20 cellular contexts compared by ENCODE assay signal in genomic region chr6:19712998-19713397, GRCh38.
DNase-seq lines count a peak whose midpoint lies in the region; ATAC-seq, FAIRE-seq and TF ChIP-seq lines count a peak whose summit lies in the region.
"Had no signal": no experiment of that assay in that cellular context is flagged by ENCODE, and none has a peak within 500 bp of the region (broad histone marks: within the 10 kb centered on the region; RNA-seq: fewer than 3 reads in every experiment).

No MANE protein-coding gene starts in this region.

- H2AK9ac ChIP-seq in IMR-90 (replicated peaks; ENCODE audit: low read depth, low read length, poor library complexity), result no peak overlapping the region

- H3K14ac ChIP-seq in IMR-90 (replicated peaks; ENCODE audit: low read depth, low read length), result no peak overlapping the region

- TF ChIP-seq POLR2A in A549 (IDR thresholded peaks at IDR 0.05; ENCODE audit: low read length) (no peak), IMR-90 (IDR thresholded peaks at IDR 0.05; ENCODE audit: low read depth, low read length) (no peak)

- H4K5ac ChIP-seq in IMR-90 (ENCODE audit: low read depth, low read length), result no peak overlapping the region

- no peak overlapping the region for H2BK15ac ChIP-seq in IMR-90 (ENCODE audit: low read depth, low read length)

- CTCF ChIA-PET in A549 (lab: Yijun Ruan, JAX) (no interaction called here), IMR-90 (lab: Yijun Ruan, JAX) (no interaction called here)

- H3K27me3 ChIP-seq in IMR-90 (ENCODE audit: control insufficient read depth, insufficient read depth, low read length), result no peaks in the 10 kb centered on the region
- no peaks in the 10 kb centered on the region for H3K27me3 ChIP-seq in tibial artery
- H3K27me3 ChIP-seq: BLaER1 treated with 17β-estradiol and CSF1 and Interleukin-3, amounts not matched to agents 10 nM and 100 nM had no signal

- H3K36me3 ChIP-seq in IMR-90 (ENCODE audit: control insufficient read depth, insufficient read depth, low read length) (no peaks in the 10 kb centered on the region), tibial artery (no peaks in the 10 kb centered on the region)
- H3K36me3 ChIP-seq: BLaER1 treated with 17β-estradiol and CSF1 and Interleukin-3, amounts not matched to agents 10 nM and 100 nM had no signal

- H3K9me3 ChIP-seq in A549 (no peaks in the 10 kb centered on the region), IMR-90 (ENCODE audit: control insufficient read depth, insufficient read depth, low read length) (no peaks in the 10 kb centered on the region), tibial artery (no peaks in the 10 kb centered on the region)
- H3K9me3 ChIP-seq: BLaER1 treated with 17β-estradiol and CSF1 and Interleukin-3, amounts not matched to agents 10 nM and 100 nM; Caco-2 had no signal

- ATAC-seq in A549 (no peak), IMR-90 (ENCODE audit: low read depth) (no peak), HG03521 (IDR thresholded peaks at IDR 0.05; ENCODE audit: unreplicated experiment) (no peak)
- ATAC-seq: CD8-positive, alpha-beta T cell had no signal

- no peaks in the 10 kb centered on the region for H4K20me1 ChIP-seq in IMR-90 (ENCODE audit: insufficient read depth, low read length)
- H4K20me1 ChIP-seq: BLaER1 treated with 17β-estradiol and CSF1 and Interleukin-3, amounts not matched to agents 10 nM and 100 nM had no signal

- no peak overlapping the region for H4K91ac ChIP-seq in IMR-90 (ENCODE audit: insufficient read depth, low read depth, low read length)

- no peak overlapping the region for H2AFZ ChIP-seq in IMR-90 (replicated peaks; ENCODE audit: low read length, poor library complexity)

- 83% methylated on average over 1 of the region's 1 CpG for WGBS in A549 (ENCODE audit: missing lambda C conversion rate)
- no CpG with 5 or more reads among the region's 1 CpG for WGBS in IMR-90 (ENCODE audit: extremely low coverage in 2 of 2, insufficient read length in 1 of 2), 2 experiments

- no peak overlapping the region for H4K8ac ChIP-seq in IMR-90 (ENCODE audit: low read depth in 2 of 2, low read length in 2 of 2)

- no peak overlapping the region for H3K27ac ChIP-seq in A549
- no peak overlapping the region for H3K27ac ChIP-seq in IMR-90 (ENCODE audit: insufficient read depth, low read length)
- H3K27ac ChIP-seq in tibial artery, result peak overlapping the region; percentile 68 to 80
- H3K27ac ChIP-seq: BLaER1 treated with 17β-estradiol and CSF1 and Interleukin-3, amounts not matched to agents 10 nM and 100 nM; C4-2B had no signal

- H3K9me1 ChIP-seq in IMR-90 (ENCODE audit: insufficient read depth, low read length), result no peaks in the 10 kb centered on the region

- no TSS peak for BruUV-seq in IMR-90 (replicated peaks; lab: Mats Ljungman, UMichigan)

- dilution Hi-C loops in IMR-90 (cut with HindIII; ENCODE audit: low sequenced_read_pairs, unreplicated experiment), result no loop called here

- intact Hi-C loops in IMR-90 (cut with micrococcal nuclease) (no loop called here), tibial artery (cut with DNase I; ENCODE audit: low total_unique reads) (no loop called here)

- H3K4me2 ChIP-seq in A549 (no peak overlapping the region), IMR-90 (ENCODE audit: low read depth, low read length) (no peak overlapping the region)
- H3K4me2 ChIP-seq: BLaER1 treated with 17β-estradiol and CSF1 and Interleukin-3, amounts not matched to agents 10 nM and 100 nM had no signal

- POLR2A ChIA-PET in A549 (lab: Yijun Ruan, JAX) (no interaction called here), IMR-90 (lab: Charles Lee; ENCODE audit: unreplicated experiment) (no interaction called here)

- H2BK20ac ChIP-seq in IMR-90 (ENCODE audit: low read depth, low read length), result no peak overlapping the region

- H3K4me3 ChIP-seq in A549 (no peak overlapping the region), IMR-90 (ENCODE audit: insufficient read depth, low read depth, low read length) (no peak overlapping the region), tibial artery (no peak overlapping the region)
- H3K4me3 ChIP-seq: BLaER1 treated with 17β-estradiol and CSF1 and Interleukin-3, amounts not matched to agents 10 nM and 100 nM had no signal

- H3K18ac ChIP-seq in IMR-90 (ENCODE audit: low read depth, low read length), result no peak overlapping the region

- no peaks in the 10 kb centered on the region for H3K79me1 ChIP-seq in IMR-90 (ENCODE audit: low read depth in 1 of 2, low read length in 2 of 2)

- no peak overlapping the region for H3K4ac ChIP-seq in IMR-90 (ENCODE audit: low read depth, low read length)

- no peak for TF ChIP-seq RAD21 in A549 (conservative IDR thresholded peaks at IDR 0.05 in 1 of 2, IDR thresholded peaks at IDR 0.05 in 1 of 2)
- no peak for TF ChIP-seq RAD21 in IMR-90 (IDR thresholded peaks at IDR 0.05; ENCODE audit: low read length)

- no peak for TF ChIP-seq EP300 in A549 (IDR thresholded peaks at IDR 0.05)

- DNase-seq in A549 (ENCODE audit: low read depth in 1 of 2, low spot score in 1 of 2), result no peak
- no peak for DNase-seq in IMR-90
- DNase-seq in tibial artery, result no peak
- DNase-seq in NCI-H2107 treated with DMSO at 0.1 percent for 48 hours (lab: John Stamatoyannopoulos, UW; ENCODE audit: unreplicated experiment), result no peak
- DNase-seq: 8988T; AML-193; Caco-2; Calu3; CD4-positive, alpha-beta T cell; CD8-positive, alpha-beta T cell; DMS79 treated with DMSO at 0.1 percent for 48 hours; GF-D8 had no signal

- H3K4me1 ChIP-seq in A549, result peaks cover 20% of the 10 kb centered on the region; the same call in 2 of the 3 replicates
- no peaks in the 10 kb centered on the region for H3K4me1 ChIP-seq in IMR-90 (ENCODE audit: control insufficient read depth, insufficient read depth, low read length)
- H3K4me1 ChIP-seq in tibial artery, result peaks cover 0 to 37% (median 12%) of the 10 kb centered on the region in 4 donors
- H3K4me1 ChIP-seq: BLaER1 treated with 17β-estradiol and CSF1 and Interleukin-3, amounts not matched to agents 10 nM and 100 nM; Caco-2 had no signal

- no peak overlapping the region for H2BK120ac ChIP-seq in IMR-90 (ENCODE audit: low read depth, low read length)

- H3K9ac ChIP-seq in IMR-90 (ENCODE audit: low read depth, low read length), result no peak overlapping the region
- H3K9ac ChIP-seq: BLaER1 treated with 17β-estradiol and CSF1 and Interleukin-3, amounts not matched to agents 10 nM and 100 nM had no signal

- no peak for TF ChIP-seq CTCF in A549 (IDR thresholded peaks at IDR 0.05)
- TF ChIP-seq CTCF in IMR-90 (conservative IDR thresholded peaks at IDR 0.05; ENCODE audit: low read depth, low read length), result no peak
- TF ChIP-seq CTCF in tibial artery (IDR thresholded peaks at IDR 0.05), result no peak

- H3K23ac ChIP-seq in IMR-90 (ENCODE audit: low read depth, low read length), result no peak overlapping the region

- no peak overlapping the region for H2AK5ac ChIP-seq in IMR-90 (ENCODE audit: low read depth, low read length)

- in situ Hi-C loops in IMR-90 (cut with MboI; ENCODE audit: low sequenced_read_pairs), result no loop called here

- no peak overlapping the region for H3K56ac ChIP-seq in IMR-90 (ENCODE audit: extremely low read depth, insufficient read depth, low read length)

- no peak overlapping the region for H2BK5ac ChIP-seq in IMR-90 (ENCODE audit: low read depth, low read length, poor library complexity, severe bottlenecking)

- FAIRE-seq in A549 (lab: Jason Lieb, UNC), result no peak
- FAIRE-seq: A204.1, D721Med, G401.6, GM12891, GM19239 had no signal

TF ChIP-seq in A549, 52 proteins besides CTCF, POLR2A, EP300 and RAD21 (continues in another document):
- TF ChIP-seq MAFK (IDR thresholded peaks at IDR 0.05; ENCODE audit: partially characterized antibody) (peak; percentile 5), JUN (IDR thresholded peaks at IDR 0.05) (no peak)

TF ChIP-seq in IMR-90, 13 proteins besides CTCF, POLR2A, EP300 and RAD21:
- TF ChIP-seq MAFK (IDR thresholded peaks at IDR 0.05; ENCODE audit: low read depth, low read length) (peak; percentile 47), RCOR1 (IDR thresholded peaks at IDR 0.05; ENCODE audit: insufficient replicate concordance, low read length) (no peak)
TF ChIP-seq in IMR-90: peak in this region for 1.

Comparison
In these comparisons a context has a peak if more than half of its experiments do, and no peak if none do; other contexts are left out.
1. H3K27ac ChIP-seq: peak in tibial artery (2 of 2); none in A549 (0 of 2) and IMR-90 (single experiment).